Comparison of ENCODE assay signal across 21 cellular contexts in genomic region chr9:123438821-123439220, GRCh38.
DNase-seq lines count a peak whose midpoint lies in the region; ATAC-seq and TF ChIP-seq lines count a peak whose summit lies in the region.
"Had no signal": no experiment of that assay in that cellular context is flagged by ENCODE, and none has a peak within 500 bp of the region (broad histone marks: within the 10 kb centered on the region; RNA-seq: fewer than 3 reads in every experiment).

No MANE protein-coding gene starts in this region.

- H3K4me1 ChIP-seq in GM23338 (ENCODE audit: insufficient read depth) (peaks cover 20% of the 10 kb centered on the region), iPS-20b (ENCODE audit: insufficient read depth, low read length) (peaks cover 13% of the 10 kb centered on the region; the same call in 1 of the 2 replicates), neural progenitor cell (peaks cover 64% of the 10 kb centered on the region)
- no peaks in the 10 kb centered on the region for H3K4me1 ChIP-seq in CD8-positive, alpha-beta memory T cell (ENCODE audit: insufficient read depth, low read length)
- H3K4me1 ChIP-seq: breast epithelium, foreskin keratinocyte, right lobe of liver had no signal

- peaks cover 5% of the 10 kb centered on the region for H3K27me3 Mint-ChIP-seq in GM23338 (ENCODE audit: insufficient read depth, low read depth, poor library complexity)
- peaks cover 8% of the 10 kb centered on the region for H3K27me3 Mint-ChIP-seq in brain
- H3K27me3 Mint-ChIP-seq in neural progenitor cell (ENCODE audit: insufficient read depth, low read depth): peaks cover 8% of the 10 kb centered on the region
- no peaks in the 10 kb centered on the region for H3K27me3 Mint-ChIP-seq in effector memory CD8-positive, alpha-beta T cell
- no peaks in the 10 kb centered on the region for H3K27me3 Mint-ChIP-seq in CD8-positive, alpha-beta memory T cell
- H3K27me3 Mint-ChIP-seq: activated naive CD8-positive, alpha-beta T cell treated with anti-CD3 and anti-CD28 coated beads, Interleukin-2, amount 50 U/mL, for 24 hours; activated T-helper 17 cell treated with anti-CD3 and anti-CD28 coated beads, Interleukin-2, amount 50 U/mL, for 72 hours had no signal

- H3K27ac ChIP-seq in GM23338 (ENCODE audit: low read depth): peak overlapping the region; percentile 36; the same call in 1 of the 2 replicates
- no peak overlapping the region for H3K27ac ChIP-seq in iPS-20b (ENCODE audit: low read length)
- H3K27ac ChIP-seq in neural progenitor cell: peak overlapping the region; percentile 88
- no peak overlapping the region for H3K27ac ChIP-seq in CD8-positive, alpha-beta memory T cell (ENCODE audit: low read depth, low read length)
- H3K27ac ChIP-seq: breast epithelium, foreskin keratinocyte, right lobe of liver had no signal

- H3K9me2 ChIP-seq in GM23338 (ENCODE audit: insufficient read depth): no peaks in the 10 kb centered on the region

- TF ChIP-seq CTCF in GM23338 (conservative IDR thresholded peaks at IDR 0.05; ENCODE audit: low read depth in 2 of 2): no peak
- TF ChIP-seq CTCF in brain (conservative IDR thresholded peaks at IDR 0.05): no peak
- TF ChIP-seq CTCF in neural progenitor cell (IDR thresholded peaks at IDR 0.05): no peak

- DNase-seq in GM23338 (ENCODE audit: low spot score): peak; percentile 84
- DNase-seq in neural progenitor cell (ENCODE audit: low spot score): peak; percentile 92
- no peak for DNase-seq in effector memory CD8-positive, alpha-beta T cell
- DNase-seq in HCEC 1CT: no peak
- DNase-seq in activated naive CD4-positive, alpha-beta T cell treated with Interleukin-2 at 50 U/mL for 16 hours: no peak
- no peak for DNase-seq in CD8-positive, alpha-beta memory T cell
- DNase-seq: activated CD4-positive, alpha-beta T cell treated with anti-CD3 and anti-CD28 coated beads for 48 hours; activated naive CD8-positive, alpha-beta T cell treated with anti-CD3 and anti-CD28 coated beads, Interleukin-2, amount 50 U/mL, for 24 hours; C1 segment of cervical spinal cord; DMS153; erythroblast; foreskin keratinocyte; Kasumi-1; NCI-H1048; NCI-H1930 had no signal

- H4K20me1 ChIP-seq in GM23338 (replicated peaks; ENCODE audit: insufficient read depth) (no peaks in the 10 kb centered on the region), neural progenitor cell (ENCODE audit: low read depth) (no peaks in the 10 kb centered on the region)

- H3K36me3 ChIP-seq in GM23338 (ENCODE audit: insufficient read depth) (no peaks in the 10 kb centered on the region), iPS-20b (ENCODE audit: insufficient read depth, low read depth, low read length) (no peaks in the 10 kb centered on the region), neural progenitor cell (no peaks in the 10 kb centered on the region)
- H3K36me3 ChIP-seq in CD8-positive, alpha-beta memory T cell (ENCODE audit: insufficient read depth, low read length): no peaks in the 10 kb centered on the region
- H3K36me3 ChIP-seq: breast epithelium had no signal

- H3K4me3 ChIP-seq in GM23338: no peak overlapping the region
- peak overlapping the region; percentile 3; the same call in 1 of the 2 replicates for H3K4me3 ChIP-seq in iPS-20b (ENCODE audit: low read length)
- peak overlapping the region; percentile 30 for H3K4me3 ChIP-seq in neural progenitor cell
- H3K4me3 ChIP-seq in CD8-positive, alpha-beta memory T cell (ENCODE audit: low read length): no peak overlapping the region
- H3K4me3 ChIP-seq: breast epithelium, right lobe of liver had no signal

- H3K9ac ChIP-seq in iPS-20b (ENCODE audit: low read depth, low read length) (peak overlapping the region; percentile 33; the same call in 1 of the 2 replicates), neural progenitor cell (no peak overlapping the region)

- H3K9me3 Mint-ChIP-seq in GM23338 (no peaks in the 10 kb centered on the region), brain (no peaks in the 10 kb centered on the region), neural progenitor cell (no peaks in the 10 kb centered on the region)
- no peaks in the 10 kb centered on the region for H3K9me3 Mint-ChIP-seq in effector memory CD8-positive, alpha-beta T cell
- H3K9me3 Mint-ChIP-seq in CD8-positive, alpha-beta memory T cell: no peaks in the 10 kb centered on the region
- H3K9me3 Mint-ChIP-seq: activated naive CD8-positive, alpha-beta T cell treated with anti-CD3 and anti-CD28 coated beads, Interleukin-2, amount 50 U/mL, for 24 hours; activated T-helper 17 cell treated with anti-CD3 and anti-CD28 coated beads, Interleukin-2, amount 50 U/mL, for 72 hours had no signal

- H3K4me1 Mint-ChIP-seq in GM23338 (peaks cover 29% of the 10 kb centered on the region), brain (peaks cover 80% of the 10 kb centered on the region), neural progenitor cell (peaks cover 80% of the 10 kb centered on the region)
- H3K4me1 Mint-ChIP-seq in effector memory CD8-positive, alpha-beta T cell (ENCODE audit: low read depth in 2 of 2): no peaks in the 10 kb centered on the region
- peaks cover 0 to 2% (median 0%) of the 10 kb centered on the region in 3 donors for H3K4me1 Mint-ChIP-seq in CD8-positive, alpha-beta memory T cell
- H3K4me1 Mint-ChIP-seq: activated naive CD8-positive, alpha-beta T cell treated with anti-CD3 and anti-CD28 coated beads, Interleukin-2, amount 50 U/mL, for 24 hours; activated T-helper 17 cell treated with anti-CD3 and anti-CD28 coated beads, Interleukin-2, amount 50 U/mL, for 72 hours had no signal

- H3K4me3 Mint-ChIP-seq in GM23338 (0 out of 3 replicates have a peak overlapping the region, but pooled peaks have one; percentile 27), brain (peak overlapping the region; percentile 35 to 77 (median 71)), neural progenitor cell (peak overlapping the region; percentile 77)
- H3K4me3 Mint-ChIP-seq in effector memory CD8-positive, alpha-beta T cell: no peak overlapping the region
- no peak overlapping the region for H3K4me3 Mint-ChIP-seq in CD8-positive, alpha-beta memory T cell
- H3K4me3 Mint-ChIP-seq: activated naive CD8-positive, alpha-beta T cell treated with anti-CD3 and anti-CD28 coated beads, Interleukin-2, amount 50 U/mL, for 24 hours; activated T-helper 17 cell treated with anti-CD3 and anti-CD28 coated beads, Interleukin-2, amount 50 U/mL, for 72 hours had no signal

- H3K9me3 ChIP-seq in iPS-20b (ENCODE audit: insufficient read depth, low read depth, low read length): no peaks in the 10 kb centered on the region
- no peaks in the 10 kb centered on the region for H3K9me3 ChIP-seq in neural progenitor cell (ENCODE audit: low read depth)
- no peaks in the 10 kb centered on the region for H3K9me3 ChIP-seq in CD8-positive, alpha-beta memory T cell (ENCODE audit: low read length)
- H3K9me3 ChIP-seq: breast epithelium, right lobe of liver had no signal

- H3K27ac Mint-ChIP-seq in GM23338 (peak overlapping the region; percentile 89), brain (peak overlapping the region; percentile 86 to 99 (median 93)), neural progenitor cell (peak overlapping the region; percentile 98)
- no peak overlapping the region for H3K27ac Mint-ChIP-seq in effector memory CD8-positive, alpha-beta T cell
- no peak overlapping the region for H3K27ac Mint-ChIP-seq in CD8-positive, alpha-beta memory T cell
- H3K27ac Mint-ChIP-seq: activated naive CD8-positive, alpha-beta T cell treated with anti-CD3 and anti-CD28 coated beads, Interleukin-2, amount 50 U/mL, for 24 hours; activated T-helper 17 cell treated with anti-CD3 and anti-CD28 coated beads, Interleukin-2, amount 50 U/mL, for 72 hours had no signal

- POLR2A ChIA-PET in CD8-positive, alpha-beta memory T cell (lab: Charles Lee): no interaction called here

- H3K36me3 Mint-ChIP-seq in GM23338 (ENCODE audit: low read depth) (no peaks in the 10 kb centered on the region), brain (peaks cover 4% of the 10 kb centered on the region), neural progenitor cell (peaks cover 5% of the 10 kb centered on the region)
- H3K36me3 Mint-ChIP-seq in effector memory CD8-positive, alpha-beta T cell (ENCODE audit: insufficient read depth): peaks cover 11% of the 10 kb centered on the region
- peaks cover 5 to 62% (median 16%) of the 10 kb centered on the region in 3 donors for H3K36me3 Mint-ChIP-seq in CD8-positive, alpha-beta memory T cell

- H3K4me2 ChIP-seq in GM23338: peak overlapping the region; percentile 40; the same call in 1 of the 2 replicates
- peak overlapping the region; percentile 77 for H3K4me2 ChIP-seq in neural progenitor cell

- CTCF ChIA-PET in CD8-positive, alpha-beta memory T cell (lab: Charles Lee): no interaction called here

- H3K79me2 ChIP-seq in GM23338 (replicated peaks; ENCODE audit: insufficient read depth) (no peaks in the 10 kb centered on the region), neural progenitor cell (ENCODE audit: low read depth) (no peaks in the 10 kb centered on the region)

- H2AFZ ChIP-seq in GM23338 (no peak overlapping the region), neural progenitor cell (replicated peaks) (no peak overlapping the region)

- ATAC-seq in GM23338: peak; percentile 79
- no peak for ATAC-seq in effector memory CD8-positive, alpha-beta T cell (replicated peaks)
- ATAC-seq: activated naive CD8-positive, alpha-beta T cell treated with anti-CD3 and anti-CD28 coated beads, Interleukin-2, amount 50 U/mL, for 24 hours; activated T-helper 17 cell treated with anti-CD3 and anti-CD28 coated beads, Interleukin-2, amount 50 U/mL, for 72 hours; foreskin keratinocyte; left lobe of liver had no signal

- H3F3A ChIP-seq in GM23338 (replicated peaks; ENCODE audit: low read depth) (no peaks in the 10 kb centered on the region), neural progenitor cell (ENCODE audit: low read depth) (peaks cover 48% of the 10 kb centered on the region)

- H3K27me3 ChIP-seq in GM23338 (ENCODE audit: insufficient read depth) (no peaks in the 10 kb centered on the region), iPS-20b (ENCODE audit: insufficient read depth, low read length) (no peaks in the 10 kb centered on the region), neural progenitor cell (no peaks in the 10 kb centered on the region)
- H3K27me3 ChIP-seq in CD8-positive, alpha-beta memory T cell (ENCODE audit: insufficient read depth, low read length, poor library complexity, severe bottlenecking): no peaks in the 10 kb centered on the region
- H3K27me3 ChIP-seq: breast epithelium, foreskin keratinocyte, right lobe of liver had no signal

Comparison
In these comparisons a context has a peak if more than half of its experiments do, and no peak if none do; other contexts are left out.
1. DNase-seq: peak in GM23338 (single experiment) and neural progenitor cell (single experiment); none in effector memory CD8-positive, alpha-beta T cell (0 of 3), HCEC 1CT (single experiment), activated naive CD4-positive, alpha-beta T cell treated with Interleukin-2 at 50 U/mL for 16 hours (single experiment) and CD8-positive, alpha-beta memory T cell (0 of 5).
2. H3K27ac ChIP-seq: peak in GM23338 (single experiment) and neural progenitor cell (single experiment); none in iPS-20b (single experiment) and CD8-positive, alpha-beta memory T cell (single experiment).
3. H3K4me3 ChIP-seq: peak in iPS-20b (single experiment) and neural progenitor cell (single experiment); none in GM23338 (single experiment) and CD8-positive, alpha-beta memory T cell (single experiment).
4. H3K27ac Mint-ChIP-seq: peak in GM23338 (single experiment), brain (5 of 5) and neural progenitor cell (single experiment); none in effector memory CD8-positive, alpha-beta T cell (0 of 2) and CD8-positive, alpha-beta memory T cell (0 of 8).
5. H3K4me3 Mint-ChIP-seq: peak in GM23338 (single experiment), brain (5 of 5) and neural progenitor cell (single experiment); none in effector memory CD8-positive, alpha-beta T cell (0 of 2) and CD8-positive, alpha-beta memory T cell (0 of 7).